ENCODE assay signal across 10 cellular contexts in the genomic region with DNA sequence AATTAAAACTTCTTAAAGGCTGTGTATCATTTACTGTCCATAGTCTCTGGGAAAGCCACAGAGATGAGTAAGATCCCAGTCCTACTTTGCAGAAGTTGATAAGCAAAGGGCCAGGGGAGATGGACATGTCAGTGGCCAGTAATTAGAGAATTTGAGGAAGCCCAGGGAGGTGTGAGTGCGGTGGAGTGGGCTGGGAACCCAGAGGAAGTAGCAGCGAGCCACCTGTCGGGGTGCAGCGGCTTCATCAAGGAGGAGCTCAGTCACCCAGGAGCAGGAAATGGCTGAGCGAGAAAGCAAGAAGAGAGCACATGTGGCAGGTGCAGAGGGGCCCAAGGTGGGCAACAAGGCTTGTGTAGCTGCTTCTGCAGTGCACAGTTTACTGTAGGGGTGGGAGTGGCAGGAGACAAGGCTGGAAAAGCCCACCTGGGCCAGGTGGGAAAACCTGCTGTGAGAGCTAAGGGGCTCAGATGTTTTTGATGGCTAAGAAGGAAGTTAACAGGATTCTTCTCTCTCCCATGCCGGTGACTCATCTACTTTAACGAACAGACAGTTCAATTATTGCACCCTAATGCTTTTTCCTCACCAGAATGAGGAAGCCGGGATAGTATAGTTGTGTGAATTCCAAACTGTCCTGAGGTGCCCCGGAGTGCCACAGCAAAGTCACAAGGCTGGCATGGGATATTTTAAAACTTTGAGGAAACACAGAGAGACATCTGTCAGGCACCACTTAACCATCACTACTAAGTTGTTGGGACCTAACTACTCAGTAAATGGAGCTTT. TPM values are rescaled to one million over a fixed set of nuclear protein-coding genes. Genes with fewer than 3 reads are reported as not detected.
A peak's percentile ranks its signal among the peaks of the same experiment; 100 is the strongest.
DNase-seq lines count a peak whose midpoint lies in the region; ATAC-seq and TF ChIP-seq lines count a peak whose summit lies in the region.
"Had no signal": no experiment of that assay in that cellular context is flagged by ENCODE, and none has a peak within 500 bp of the region (broad histone marks: within the 10 kb centered on the region; RNA-seq: fewer than 3 reads in every experiment).

No MANE protein-coding gene starts in this region.

- peak in 5 of 6 experiments; percentile 3 to 39 (median 16) for DNase-seq in stimulated activated naive CD4-positive, alpha-beta T cell (lab: John Stamatoyannopoulos, UW)
- DNase-seq in stimulated activated naive CD4-positive, alpha-beta T cell treated with Interleukin-2 at 50 U/mL for 16 hours (lab: John Stamatoyannopoulos, UW) = no peak
- DNase-seq in activated T-cell treated with anti-CD3 and anti-CD28 coated beads, Interleukin-2, amount 50 U/mL, for 24 hours = peak; percentile 54
- peak in 8 of 10 donors; percentile 4 to 47 (median 38) for DNase-seq in naive thymus-derived CD8-positive, alpha-beta T cell
- DNase-seq in GM13976 (ENCODE audit: low spot score) (no peak), superior temporal gyrus (ENCODE audit: extremely low spot score) (no peak), WERI-Rb-1 (no peak)
- DNase-seq: DND-41 had no signal

- H3K9me3 ChIP-seq in WERI-Rb-1 (ENCODE audit: severe bottlenecking) = no peaks in the 10 kb centered on the region
- H3K9me3 ChIP-seq: tibial artery had no signal

- H3K4me3 Mint-ChIP-seq in IgD-negative memory B cell = peak overlapping the region; percentile 14 to 89 (median 65)
- peak overlapping the region; percentile 43 for H3K4me3 Mint-ChIP-seq in activated T-cell treated with anti-CD3 and anti-CD28 coated beads, Interleukin-2, amount 50 U/mL, for 24 hours
- H3K4me3 Mint-ChIP-seq in naive thymus-derived CD8-positive, alpha-beta T cell = peak overlapping the region; percentile 45 to 80 (median 68)

- H3K27me3 Mint-ChIP-seq in IgD-negative memory B cell = no peaks in the 10 kb centered on the region
- no peaks in the 10 kb centered on the region for H3K27me3 Mint-ChIP-seq in activated T-cell treated with anti-CD3 and anti-CD28 coated beads, Interleukin-2, amount 50 U/mL, for 24 hours
- no peaks in the 10 kb centered on the region for H3K27me3 Mint-ChIP-seq in naive thymus-derived CD8-positive, alpha-beta T cell

- no peak overlapping the region for H3K27ac ChIP-seq in WERI-Rb-1
- H3K27ac ChIP-seq: tibial artery had no signal

- no peak overlapping the region for H3K4me3 ChIP-seq in WERI-Rb-1 (ENCODE audit: low read depth, low read length)
- H3K4me3 ChIP-seq: tibial artery had no signal

- H3K36me3 Mint-ChIP-seq in IgD-negative memory B cell = peaks cover 9% of the 10 kb centered on the region
- peaks cover 6% of the 10 kb centered on the region for H3K36me3 Mint-ChIP-seq in activated T-cell treated with anti-CD3 and anti-CD28 coated beads, Interleukin-2, amount 50 U/mL, for 24 hours (ENCODE audit: low read depth)
- H3K36me3 Mint-ChIP-seq in naive thymus-derived CD8-positive, alpha-beta T cell = peaks cover 2 to 8% (median 5%) of the 10 kb centered on the region in 3 donors

- ATAC-seq in naive thymus-derived CD8-positive, alpha-beta T cell = peak; percentile 85 to 88

- in situ Hi-C loops in GM13976 (cut with MboI; ENCODE audit: low sequenced_read_pairs, unreplicated experiment) = no loop called here

- POLR2A ChIA-PET in naive thymus-derived CD8-positive, alpha-beta T cell (lab: Charles Lee) = interaction anchor here (1.1 to 2.0 kb wide), 2 partner anchors 13 to 98 kb away, joined by 3 to 5 read pairs; no protein-coding TSS in a partner anchor

- H3K36me3 ChIP-seq in WERI-Rb-1 = no peaks in the 10 kb centered on the region
- H3K36me3 ChIP-seq: tibial artery had no signal

- H3K27ac Mint-ChIP-seq in IgD-negative memory B cell = peak overlapping the region; percentile 59 to 90 (median 90)
- H3K27ac Mint-ChIP-seq in activated T-cell treated with anti-CD3 and anti-CD28 coated beads, Interleukin-2, amount 50 U/mL, for 24 hours = peak overlapping the region; percentile 93
- H3K27ac Mint-ChIP-seq in naive thymus-derived CD8-positive, alpha-beta T cell = peak overlapping the region; percentile 68 to 96 (median 82)

- no peaks in the 10 kb centered on the region for H3K27me3 ChIP-seq in WERI-Rb-1 (ENCODE audit: insufficient read depth, low read depth, severe bottlenecking)
- H3K27me3 ChIP-seq: tibial artery had no signal

- peaks cover 50 to 57% (median 52%) of the 10 kb centered on the region in 3 donors for H3K4me1 Mint-ChIP-seq in IgD-negative memory B cell
- peaks cover 76% of the 10 kb centered on the region for H3K4me1 Mint-ChIP-seq in activated T-cell treated with anti-CD3 and anti-CD28 coated beads, Interleukin-2, amount 50 U/mL, for 24 hours (ENCODE audit: low read depth)
- H3K4me1 Mint-ChIP-seq in naive thymus-derived CD8-positive, alpha-beta T cell = peaks cover 43 to 67% (median 56%) of the 10 kb centered on the region in 4 donors

- H3K9me3 Mint-ChIP-seq in IgD-negative memory B cell = peaks cover 0 to 5% (median 3%) of the 10 kb centered on the region in 3 donors
- H3K9me3 Mint-ChIP-seq in activated T-cell treated with anti-CD3 and anti-CD28 coated beads, Interleukin-2, amount 50 U/mL, for 24 hours = no peaks in the 10 kb centered on the region
- peaks cover 0 to 4% (median 0%) of the 10 kb centered on the region in 9 donors for H3K9me3 Mint-ChIP-seq in naive thymus-derived CD8-positive, alpha-beta T cell

- no peak for TF ChIP-seq CTCF in GM13976 (IDR thresholded peaks at IDR 0.05; ENCODE audit: borderline replicate concordance, control extremely low read depth, extremely low read depth, insufficient read depth, missing control alignments)
- TF ChIP-seq CTCF in WERI-Rb-1 (IDR thresholded peaks at IDR 0.05; ENCODE audit: low read depth, low read length) = no peak

RNA-seq across cellular contexts. Expression of gene MGAT5, which starts 34.8 kb away (rescaled TPM):
- polyA plus RNA-seq in IgD-negative memory B cell = 14.0 TPM
- 10 to 100 TPM; 54.6 to 61.1 TPM for total RNA-seq in naive thymus-derived CD8-positive, alpha-beta T cell
- 1 to 10 TPM; 3.6 to 5.8 (median 5.6) TPM for polyA plus RNA-seq in naive thymus-derived CD8-positive, alpha-beta T cell

Comparison
In these comparisons a context has a peak if more than half of its experiments do, and no peak if none do; other contexts are left out.
1. DNase-seq: peak in stimulated activated naive CD4-positive, alpha-beta T cell (5 of 6), activated T-cell treated with anti-CD3 and anti-CD28 coated beads, Interleukin-2, amount 50 U/mL, for 24 hours (single experiment) and naive thymus-derived CD8-positive, alpha-beta T cell (8 of 10); none in stimulated activated naive CD4-positive, alpha-beta T cell treated with Interleukin-2 at 50 U/mL for 16 hours (single experiment), GM13976 (single experiment), superior temporal gyrus (single experiment) and WERI-Rb-1 (single experiment).
2. Peak in every context shown above with its lines, with median percentiles within 50 percentile points of each other: H3K27ac Mint-ChIP-seq and H3K4me3 Mint-ChIP-seq.